ENCODE assay signal across 14 cellular contexts in the genomic region with DNA sequence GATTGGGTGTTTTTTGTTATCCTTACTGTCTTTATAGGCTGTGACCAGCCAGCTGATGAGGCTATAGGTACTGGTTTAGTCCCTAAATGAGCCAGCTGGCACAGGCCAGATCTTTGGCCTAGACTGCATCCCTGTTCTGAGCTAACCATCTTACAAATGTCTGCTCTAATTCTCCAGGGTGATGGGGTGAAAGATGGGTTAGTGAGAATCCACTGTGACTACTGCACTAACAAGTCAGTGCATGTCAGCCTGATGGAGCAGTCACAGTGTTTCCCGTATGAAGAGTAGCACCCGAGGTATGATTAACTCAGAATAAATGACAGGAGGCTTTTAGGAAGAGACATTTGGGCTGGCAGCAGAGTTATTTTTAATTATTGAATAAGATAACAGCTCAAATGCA.
"Had no signal": no experiment of that assay in that cellular context is flagged by ENCODE, and none has a peak within 500 bp of the region (broad histone marks: within the 10 kb centered on the region; RNA-seq: fewer than 3 reads in every experiment).

No MANE protein-coding gene starts in this region.

- ATAC-seq: heart left ventricle; left lung; natural killer cell treated with Interleukin-12 subunit alpha and Interleukin-12 subunit beta and Interleukin-15 and Interleukin-18, amount 100 ng/mL, for 72 hours had no signal

- H3K9me3 Mint-ChIP-seq: memory B cell; natural killer cell treated with Interleukin-12 subunit alpha and Interleukin-12 subunit beta and Interleukin-15 and Interleukin-18, amount 100 ng/mL, for 72 hours had no signal

- H3K4me3 Mint-ChIP-seq: activated naive CD8-positive, alpha-beta T cell; memory B cell; natural killer cell treated with Interleukin-12 subunit alpha and Interleukin-12 subunit beta and Interleukin-15 and Interleukin-18, amount 100 ng/mL, for 72 hours had no signal

- H3K27ac Mint-ChIP-seq: activated naive CD8-positive, alpha-beta T cell; memory B cell; natural killer cell treated with Interleukin-12 subunit alpha and Interleukin-12 subunit beta and Interleukin-15 and Interleukin-18, amount 100 ng/mL, for 72 hours had no signal

- H3K27me3 ChIP-seq: dorsolateral prefrontal cortex, heart left ventricle, left lung, sigmoid colon, upper lobe of left lung had no signal

- H3K27ac ChIP-seq: dorsolateral prefrontal cortex, heart left ventricle, left lung, prostate gland, sigmoid colon, upper lobe of left lung had no signal

- DNase-seq: activated T-cell treated with anti-CD3 and anti-CD28 coated beads, Interleukin-2, amount 50 U/mL, for 1 hour; amygdala; dorsolateral prefrontal cortex; foreskin melanocyte; heart left ventricle; left lung; sigmoid colon; stimulated activated CD4-positive, alpha-beta T cell treated with anti-CD3 and anti-CD28 coated beads, Interleukin-2, amount 100 ng/mL, for 48 hours; stimulated activated naive CD4-positive, alpha-beta T cell treated with Interleukin-2 at 50 U/mL for 16 hours; upper lobe of left lung had no signal

- H3K36me3 ChIP-seq: heart left ventricle, left lung, prostate gland, upper lobe of left lung had no signal

- H3K9me3 ChIP-seq: heart left ventricle, left lung, prostate gland, sigmoid colon, upper lobe of left lung had no signal

- H3K4me3 ChIP-seq: dorsolateral prefrontal cortex, heart left ventricle, left lung, prostate gland, sigmoid colon, upper lobe of left lung had no signal

- H3K4me1 ChIP-seq: left lung, prostate gland, sigmoid colon, upper lobe of left lung had no signal

- H3K4me1 Mint-ChIP-seq: memory B cell had no signal

- H3K36me3 Mint-ChIP-seq: activated naive CD8-positive, alpha-beta T cell; memory B cell; natural killer cell treated with Interleukin-12 subunit alpha and Interleukin-12 subunit beta and Interleukin-15 and Interleukin-18, amount 100 ng/mL, for 72 hours had no signal
